ENCODE assay signal across 1 cellular context in the genomic region with DNA sequence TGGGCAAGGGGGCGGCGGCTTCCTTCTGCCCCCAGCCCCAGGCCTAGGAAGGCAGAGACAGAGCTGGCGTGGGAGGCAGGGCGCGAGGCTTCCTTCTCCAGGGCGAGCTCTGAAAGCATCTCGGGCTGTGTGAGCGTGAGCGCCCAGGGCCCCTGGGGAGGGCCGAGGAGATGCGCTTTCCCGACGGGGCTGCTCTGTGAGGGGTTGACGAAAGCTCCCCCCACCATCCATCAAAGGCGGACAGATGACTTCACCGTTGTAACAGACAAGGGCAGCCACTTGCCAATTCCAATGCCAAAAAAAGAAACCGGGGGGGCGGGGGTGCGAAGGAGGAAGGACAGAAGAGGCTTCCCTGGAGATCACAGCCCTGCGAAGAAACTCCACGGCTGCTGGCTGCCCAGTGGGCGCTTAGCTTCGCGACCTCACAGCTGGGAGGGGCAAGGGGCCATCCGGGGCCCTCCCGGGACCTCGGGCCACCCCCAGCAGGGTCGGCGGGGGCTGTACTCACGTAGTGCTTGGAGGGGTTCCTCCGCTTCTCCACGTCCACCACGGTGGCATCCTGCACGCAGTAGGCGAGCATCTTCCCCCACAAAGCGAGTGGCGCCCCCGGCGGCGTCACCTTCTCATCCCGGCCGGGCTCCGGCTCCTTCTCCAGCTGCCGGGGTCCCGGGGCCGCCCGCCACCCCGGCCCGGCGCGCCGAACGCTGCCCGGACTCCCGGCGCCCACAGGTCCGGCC.
A peak's percentile ranks its signal among the peaks of the same experiment; 100 is the strongest.
TF ChIP-seq lines count a peak whose summit lies in the region.

No MANE protein-coding gene starts in this region.

TF ChIP-seq in H1, 55 proteins besides CTCF, POLR2A, EP300 and RAD21:
- TF ChIP-seq KDM4A (IDR thresholded peaks at IDR 0.05; ENCODE audit: low read depth, low read length, severe bottlenecking) (peak; percentile 77), JUND (IDR thresholded peaks at IDR 0.05; ENCODE audit: low read length) (no peak), BCL11A (IDR thresholded peaks at IDR 0.05; ENCODE audit: low read depth in 2 of 2, low read length in 2 of 2) (no peak), RFX5 (IDR thresholded peaks at IDR 0.05; ENCODE audit: borderline replicate concordance, low read depth, low read length) (no peak), ASH2L (IDR thresholded peaks at IDR 0.05; ENCODE audit: low read length) (peak; percentile 68), KDM1A (IDR thresholded peaks at IDR 0.05; ENCODE audit: borderline replicate concordance, low read length) (no peak), POU5F1 (IDR thresholded peaks at IDR 0.05; ENCODE audit: low read depth, low read length) (no peak), ZNF274 (IDR thresholded peaks at IDR 0.05; ENCODE audit: borderline replicate concordance, extremely low read depth, low read length) (no peak), HDAC2 (IDR thresholded peaks at IDR 0.05; ENCODE audit: borderline replicate concordance in 1 of 2, low read depth in 2 of 2, low read length in 2 of 2) (0 out of 4 replicates have a peak, but pooled peaks of 1 of the 2 experiments have one; percentile 45), SIN3A (conservative IDR thresholded peaks at IDR 0.05 in 1 of 2, IDR thresholded peaks at IDR 0.05 in 1 of 2; ENCODE audit: low read depth in 1 of 2, low read length in 2 of 2) (peak in 1 of 2 experiments; percentile 7; a peak in 1 of 4 replicates), BRCA1 (IDR thresholded peaks at IDR 0.05; ENCODE audit: low read depth, low read length) (no peak), CBX8 (IDR thresholded peaks at IDR 0.05; ENCODE audit: borderline replicate concordance, low read depth, low read length) (no peak), CTBP2 (IDR thresholded peaks at IDR 0.05; ENCODE audit: borderline replicate concordance, insufficient read depth, insufficient read length, low read length) (no peak), TAF1 (IDR thresholded peaks at IDR 0.05; ENCODE audit: low read depth, low read length) (0 out of 2 replicates have a peak, but pooled peaks have one; percentile 19), PHF8 (conservative IDR thresholded peaks at IDR 0.05; ENCODE audit: low read depth, low read length) (0 out of 2 replicates have a peak, but pooled peaks have one; percentile 18)
- TF ChIP-seq, protein P1, sequence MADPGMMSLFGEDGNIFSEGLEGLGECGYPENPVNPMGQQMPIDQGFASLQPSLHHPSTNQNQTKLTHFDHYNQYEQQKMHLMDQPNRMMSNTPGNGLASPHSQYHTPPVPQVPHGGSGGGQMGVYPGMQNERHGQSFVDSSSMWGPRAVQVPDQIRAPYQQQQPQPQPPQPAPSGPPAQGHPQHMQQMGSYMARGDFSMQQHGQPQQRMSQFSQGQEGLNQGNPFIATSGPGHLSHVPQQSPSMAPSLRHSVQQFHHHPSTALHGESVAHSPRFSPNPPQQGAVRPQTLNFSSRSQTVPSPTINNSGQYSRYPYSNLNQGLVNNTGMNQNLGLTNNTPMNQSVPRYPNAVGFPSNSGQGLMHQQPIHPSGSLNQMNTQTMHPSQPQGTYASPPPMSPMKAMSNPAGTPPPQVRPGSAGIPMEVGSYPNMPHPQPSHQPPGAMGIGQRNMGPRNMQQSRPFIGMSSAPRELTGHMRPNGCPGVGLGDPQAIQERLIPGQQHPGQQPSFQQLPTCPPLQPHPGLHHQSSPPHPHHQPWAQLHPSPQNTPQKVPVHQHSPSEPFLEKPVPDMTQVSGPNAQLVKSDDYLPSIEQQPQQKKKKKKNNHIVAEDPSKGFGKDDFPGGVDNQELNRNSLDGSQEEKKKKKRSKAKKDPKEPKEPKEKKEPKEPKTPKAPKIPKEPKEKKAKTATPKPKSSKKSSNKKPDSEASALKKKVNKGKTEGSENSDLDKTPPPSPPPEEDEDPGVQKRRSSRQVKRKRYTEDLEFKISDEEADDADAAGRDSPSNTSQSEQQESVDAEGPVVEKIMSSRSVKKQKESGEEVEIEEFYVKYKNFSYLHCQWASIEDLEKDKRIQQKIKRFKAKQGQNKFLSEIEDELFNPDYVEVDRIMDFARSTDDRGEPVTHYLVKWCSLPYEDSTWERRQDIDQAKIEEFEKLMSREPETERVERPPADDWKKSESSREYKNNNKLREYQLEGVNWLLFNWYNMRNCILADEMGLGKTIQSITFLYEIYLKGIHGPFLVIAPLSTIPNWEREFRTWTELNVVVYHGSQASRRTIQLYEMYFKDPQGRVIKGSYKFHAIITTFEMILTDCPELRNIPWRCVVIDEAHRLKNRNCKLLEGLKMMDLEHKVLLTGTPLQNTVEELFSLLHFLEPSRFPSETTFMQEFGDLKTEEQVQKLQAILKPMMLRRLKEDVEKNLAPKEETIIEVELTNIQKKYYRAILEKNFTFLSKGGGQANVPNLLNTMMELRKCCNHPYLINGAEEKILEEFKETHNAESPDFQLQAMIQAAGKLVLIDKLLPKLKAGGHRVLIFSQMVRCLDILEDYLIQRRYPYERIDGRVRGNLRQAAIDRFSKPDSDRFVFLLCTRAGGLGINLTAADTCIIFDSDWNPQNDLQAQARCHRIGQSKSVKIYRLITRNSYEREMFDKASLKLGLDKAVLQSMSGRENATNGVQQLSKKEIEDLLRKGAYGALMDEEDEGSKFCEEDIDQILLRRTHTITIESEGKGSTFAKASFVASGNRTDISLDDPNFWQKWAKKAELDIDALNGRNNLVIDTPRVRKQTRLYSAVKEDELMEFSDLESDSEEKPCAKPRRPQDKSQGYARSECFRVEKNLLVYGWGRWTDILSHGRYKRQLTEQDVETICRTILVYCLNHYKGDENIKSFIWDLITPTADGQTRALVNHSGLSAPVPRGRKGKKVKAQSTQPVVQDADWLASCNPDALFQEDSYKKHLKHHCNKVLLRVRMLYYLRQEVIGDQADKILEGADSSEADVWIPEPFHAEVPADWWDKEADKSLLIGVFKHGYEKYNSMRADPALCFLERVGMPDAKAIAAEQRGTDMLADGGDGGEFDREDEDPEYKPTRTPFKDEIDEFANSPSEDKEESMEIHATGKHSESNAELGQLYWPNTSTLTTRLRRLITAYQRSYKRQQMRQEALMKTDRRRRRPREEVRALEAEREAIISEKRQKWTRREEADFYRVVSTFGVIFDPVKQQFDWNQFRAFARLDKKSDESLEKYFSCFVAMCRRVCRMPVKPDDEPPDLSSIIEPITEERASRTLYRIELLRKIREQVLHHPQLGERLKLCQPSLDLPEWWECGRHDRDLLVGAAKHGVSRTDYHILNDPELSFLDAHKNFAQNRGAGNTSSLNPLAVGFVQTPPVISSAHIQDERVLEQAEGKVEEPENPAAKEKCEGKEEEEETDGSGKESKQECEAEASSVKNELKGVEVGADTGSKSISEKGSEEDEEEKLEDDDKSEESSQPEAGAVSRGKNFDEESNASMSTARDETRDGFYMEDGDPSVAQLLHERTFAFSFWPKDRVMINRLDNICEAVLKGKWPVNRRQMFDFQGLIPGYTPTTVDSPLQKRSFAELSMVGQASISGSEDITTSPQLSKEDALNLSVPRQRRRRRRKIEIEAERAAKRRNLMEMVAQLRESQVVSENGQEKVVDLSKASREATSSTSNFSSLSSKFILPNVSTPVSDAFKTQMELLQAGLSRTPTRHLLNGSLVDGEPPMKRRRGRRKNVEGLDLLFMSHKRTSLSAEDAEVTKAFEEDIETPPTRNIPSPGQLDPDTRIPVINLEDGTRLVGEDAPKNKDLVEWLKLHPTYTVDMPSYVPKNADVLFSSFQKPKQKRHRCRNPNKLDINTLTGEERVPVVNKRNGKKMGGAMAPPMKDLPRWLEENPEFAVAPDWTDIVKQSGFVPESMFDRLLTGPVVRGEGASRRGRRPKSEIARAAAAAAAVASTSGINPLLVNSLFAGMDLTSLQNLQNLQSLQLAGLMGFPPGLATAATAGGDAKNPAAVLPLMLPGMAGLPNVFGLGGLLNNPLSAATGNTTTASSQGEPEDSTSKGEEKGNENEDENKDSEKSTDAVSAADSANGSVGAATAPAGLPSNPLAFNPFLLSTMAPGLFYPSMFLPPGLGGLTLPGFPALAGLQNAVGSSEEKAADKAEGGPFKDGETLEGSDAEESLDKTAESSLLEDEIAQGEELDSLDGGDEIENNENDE (IDR thresholded peaks at IDR 0.05; ENCODE audit: insufficient replicate concordance, low read length): no peak
